8 cellular contexts compared by ENCODE assay signal in genomic region chr17:16215273-16215964, GRCh38. TPM values are rescaled to one million over a fixed set of nuclear protein-coding genes. Genes with fewer than 3 reads are reported as not detected.
DNase-seq lines count a peak whose midpoint lies in the region; ATAC-seq and TF ChIP-seq lines count a peak whose summit lies in the region.

Gene NCOR1, minus strand, starts transcription at chr17:16215534. Its CDS starts 20,965 bp downstream, at chr17:16194569.

- H3K4me3 ChIP-seq in right cardiac atrium (ENCODE audit: low read length) (peak within 1 kb of the TSS; percentile 77), uterus (peak within 1 kb of the TSS; percentile 79 to 81)

- no peaks in the 10 kb centered on the region for H3K36me3 ChIP-seq in uterus

- peak; percentile 78 to 84 for TF ChIP-seq POLR2A in uterus (IDR thresholded peaks at IDR 0.05)

- peak; percentile 40 to 75 for DNase-seq in NCI-H187 (lab: John Stamatoyannopoulos, UW)
- peak; percentile 33 to 93 (median 84) for DNase-seq in anterior cingulate cortex (lab: John Stamatoyannopoulos, UW)
- DNase-seq in right cardiac atrium: peak; percentile 95 to 98 (median 98)
- peak; percentile 93 for DNase-seq in putamen (ENCODE audit: low spot score)
- peak; percentile 89 to 91 for DNase-seq in uterus

- under 1% methylated on average over 82 of the region's 82 CpGs for WGBS in right cardiac atrium

- ATAC-seq in GM18502 (IDR thresholded peaks at IDR 0.05; ENCODE audit: poor library complexity, unreplicated experiment) (peak; percentile 68), HG02943 (IDR thresholded peaks at IDR 0.05; ENCODE audit: low read depth, unreplicated experiment) (peak; percentile 65), right cardiac atrium (peak; percentile 97 to 98)

- no peaks in the 10 kb centered on the region for H3K27me3 ChIP-seq in right cardiac atrium (ENCODE audit: control insufficient read depth, insufficient read depth)
- H3K27me3 ChIP-seq in uterus: no peaks in the 10 kb centered on the region

- TF ChIP-seq CTCF in uterus (IDR thresholded peaks at IDR 0.05): peak; percentile 28 to 54 (median 46)

- H3K9me3 ChIP-seq in right cardiac atrium (ENCODE audit: control insufficient read depth, low read length): no peaks in the 10 kb centered on the region
- no peaks in the 10 kb centered on the region for H3K9me3 ChIP-seq in uterus

- H3K27ac ChIP-seq in right cardiac atrium (ENCODE audit: low read length): peak within 1 kb of the TSS; percentile 87
- peak within 1 kb of the TSS; percentile 94 to 97 for H3K27ac ChIP-seq in uterus

- intact Hi-C loops in T-helper 2 cell treated with Interferon-gamma antibody and Interleukin-4, amounts not matched to agents 100 ng/mL and 5 ng/mL, for 36 hours (cut with micrococcal nuclease): loop anchor here (1.0 to 10.0 kb wide), 8 partner anchors 139 to 962 kb away; partner anchors contain the start of genes CENPV, TRPV2, TTC19 and UBB
- intact Hi-C loops in right cardiac atrium (cut with DNase I) (no loop called here), uterus (cut with DNase I; ENCODE audit: low total_unique reads) (no loop called here)

- H3K4me1 ChIP-seq in right cardiac atrium (ENCODE audit: control insufficient read depth, insufficient read depth, low read length) (peaks cover 2% of the 10 kb centered on the region), uterus (peaks cover 4 to 6% of the 10 kb centered on the region in 2 donors)

RNA-seq across cellular contexts. Expression of gene NCOR1, which starts in this region (rescaled TPM):
- 141 and 151 TPM in 2 replicates for total RNA-seq in T-helper 2 cell treated with Interferon-gamma antibody and Interleukin-4, amounts not matched to agents 100 ng/mL and 5 ng/mL, for 36 hours
- total RNA-seq in right cardiac atrium: 10 to 100 TPM; 57.5 to 73.0 (median 69.8) TPM
- 28.2 TPM for polyA plus RNA-seq in right cardiac atrium
- total RNA-seq in uterus: 100 to 1,000 TPM; 117 to 195 (median 147) TPM

Comparison
In these comparisons a context has a peak if more than half of its experiments do, and no peak if none do; other contexts are left out.
1. Peak in every context shown above with its lines: DNase-seq, ATAC-seq, H3K4me3 ChIP-seq and H3K27ac ChIP-seq.